15 cellular contexts compared by ENCODE assay signal in genomic region chr5:74318985-74319563, GRCh38.
DNase-seq lines count a peak whose midpoint lies in the region; ATAC-seq and TF ChIP-seq lines count a peak whose summit lies in the region.
"Had no signal": no experiment of that assay in that cellular context is flagged by ENCODE, and none has a peak within 500 bp of the region (broad histone marks: within the 10 kb centered on the region; RNA-seq: fewer than 3 reads in every experiment).

No MANE protein-coding gene starts in this region.

- H3K27me3 ChIP-seq in breast epithelium (no peaks in the 10 kb centered on the region), PC-9 (ENCODE audit: insufficient read depth, low read depth) (no peaks in the 10 kb centered on the region)
- H3K27me3 ChIP-seq: upper lobe of left lung had no signal

- peaks cover 42% of the 10 kb centered on the region for H3F3A ChIP-seq in PC-9 (ENCODE audit: insufficient read depth, low read depth)

- H3K9me3 Mint-ChIP-seq in MCF 10A (ENCODE audit: unreplicated experiment), result no peaks in the 10 kb centered on the region
- no peaks in the 10 kb centered on the region for H3K9me3 Mint-ChIP-seq in dendritic cell treated with granulocyte-macrophage colony-stimulating factor and Interleukin-4, amounts not matched to agents 40 ng/mL and 50 ng/mL, for 4 days
- no peaks in the 10 kb centered on the region for H3K9me3 Mint-ChIP-seq in stimulated activated effector memory CD8-positive, alpha-beta T cell treated with anti-CD3 and anti-CD28 coated beads, Interleukin-12 subunit alpha, Interleukin-12 subunit beta, amount 100 ng/mL, for 72 hours

- no peak overlapping the region for H3K4me3 Mint-ChIP-seq in MCF 10A (ENCODE audit: unreplicated experiment)
- no peak overlapping the region for H3K4me3 Mint-ChIP-seq in dendritic cell treated with granulocyte-macrophage colony-stimulating factor and Interleukin-4, amounts not matched to agents 40 ng/mL and 50 ng/mL, for 4 days
- no peak overlapping the region for H3K4me3 Mint-ChIP-seq in stimulated activated effector memory CD8-positive, alpha-beta T cell treated with anti-CD3 and anti-CD28 coated beads, Interleukin-12 subunit alpha, Interleukin-12 subunit beta, amount 100 ng/mL, for 72 hours
- H3K4me3 Mint-ChIP-seq: B cell, naive B cell, T-helper 17 cell had no signal

- no peaks in the 10 kb centered on the region for H3K79me2 ChIP-seq in PC-9 (ENCODE audit: low read depth)

- no peaks in the 10 kb centered on the region for H3K9me3 ChIP-seq in breast epithelium
- no peaks in the 10 kb centered on the region for H3K9me3 ChIP-seq in PC-9 (ENCODE audit: insufficient read depth, low read depth)
- H3K9me3 ChIP-seq: upper lobe of left lung had no signal

- H3K4me1 Mint-ChIP-seq in MCF 10A (ENCODE audit: insufficient read depth, unreplicated experiment), result peaks cover 35% of the 10 kb centered on the region
- peaks cover 45% of the 10 kb centered on the region for H3K4me1 Mint-ChIP-seq in dendritic cell treated with granulocyte-macrophage colony-stimulating factor and Interleukin-4, amounts not matched to agents 40 ng/mL and 50 ng/mL, for 4 days (ENCODE audit: low read depth)
- H3K4me1 Mint-ChIP-seq in stimulated activated effector memory CD8-positive, alpha-beta T cell treated with anti-CD3 and anti-CD28 coated beads, Interleukin-12 subunit alpha, Interleukin-12 subunit beta, amount 100 ng/mL, for 72 hours, result peaks cover 22% of the 10 kb centered on the region
- H3K4me1 Mint-ChIP-seq: B cell, naive B cell, T-helper 17 cell had no signal

- TF ChIP-seq POLR2A in breast epithelium (IDR thresholded peaks at IDR 0.05), result no peak

- TF ChIP-seq CTCF in MCF 10A (IDR thresholded peaks at IDR 0.05; ENCODE audit: unreplicated experiment), result no peak
- TF ChIP-seq CTCF in breast epithelium (IDR thresholded peaks at IDR 0.05), result no peak
- TF ChIP-seq CTCF in PC-9 (conservative IDR thresholded peaks at IDR 0.05), result no peak

- no peaks in the 10 kb centered on the region for H3K36me3 ChIP-seq in breast epithelium
- no peaks in the 10 kb centered on the region for H3K36me3 ChIP-seq in PC-9 (ENCODE audit: low read depth)
- H3K36me3 ChIP-seq: upper lobe of left lung had no signal

- POLR2A ChIA-PET in MCF 10A (lab: Yijun Ruan, JAX) (interaction anchor here (0.6 to 1.0 kb wide), 2 partner anchors 9 to 18 kb away, joined by 3 to 7 read pairs; no protein-coding TSS in a partner anchor), PC-9 (lab: Charles Lee; ENCODE audit: unreplicated experiment) (interaction anchor here (0.9 kb wide), 1 partner anchor 234 kb away, joined by 7 read pairs; no protein-coding TSS in a partner anchor)

- H2AFZ ChIP-seq in PC-9, result no peak overlapping the region; the same call in 1 of the 2 replicates

- peak overlapping the region; percentile 65 for H3K27ac Mint-ChIP-seq in MCF 10A (ENCODE audit: low read depth, unreplicated experiment)
- peak overlapping the region; percentile 35 for H3K27ac Mint-ChIP-seq in dendritic cell treated with granulocyte-macrophage colony-stimulating factor and Interleukin-4, amounts not matched to agents 40 ng/mL and 50 ng/mL, for 4 days
- H3K27ac Mint-ChIP-seq in stimulated activated effector memory CD8-positive, alpha-beta T cell treated with anti-CD3 and anti-CD28 coated beads, Interleukin-12 subunit alpha, Interleukin-12 subunit beta, amount 100 ng/mL, for 72 hours, result peak overlapping the region; percentile 23
- H3K27ac Mint-ChIP-seq: B cell, naive B cell, T-helper 17 cell had no signal

- H3K27ac ChIP-seq in breast epithelium (no peak overlapping the region), PC-9 (peak overlapping the region; percentile 98)
- H3K27ac ChIP-seq: upper lobe of left lung had no signal

- H3K4me1 ChIP-seq in breast epithelium, result no peaks in the 10 kb centered on the region
- peaks cover 49% of the 10 kb centered on the region for H3K4me1 ChIP-seq in PC-9 (replicated peaks; ENCODE audit: insufficient read depth)

- peaks cover 7% of the 10 kb centered on the region for H3K36me3 Mint-ChIP-seq in MCF 10A (ENCODE audit: insufficient read depth, unreplicated experiment)
- H3K36me3 Mint-ChIP-seq in dendritic cell treated with granulocyte-macrophage colony-stimulating factor and Interleukin-4, amounts not matched to agents 40 ng/mL and 50 ng/mL, for 4 days (ENCODE audit: low read depth), result no peaks in the 10 kb centered on the region
- no peaks in the 10 kb centered on the region for H3K36me3 Mint-ChIP-seq in stimulated activated effector memory CD8-positive, alpha-beta T cell treated with anti-CD3 and anti-CD28 coated beads, Interleukin-12 subunit alpha, Interleukin-12 subunit beta, amount 100 ng/mL, for 72 hours
- H3K36me3 Mint-ChIP-seq: naive B cell had no signal

- DNase-seq in MCF 10A (ENCODE audit: unreplicated experiment), result peak; percentile 42
- no peak for DNase-seq in breast epithelium (ENCODE audit: low spot score in 2 of 2)
- peak in 1 of 2 experiments; percentile 82 for DNase-seq in PC-9
- no peak for DNase-seq in stimulated activated effector memory CD8-positive, alpha-beta T cell treated with anti-CD3 and anti-CD28 coated beads, Interleukin-12 subunit alpha, Interleukin-12 subunit beta, amount 100 ng/mL, for 72 hours (ENCODE audit: low spot score in 2 of 2)
- DNase-seq in NCI-H146 treated with DMSO at 0.1 percent for 48 hours (lab: John Stamatoyannopoulos, UW; ENCODE audit: unreplicated experiment), result no peak
- no peak for DNase-seq in AG08396 (ENCODE audit: low spot score)
- no peak for DNase-seq in glomerular visceral epithelial cell (ENCODE audit: extremely low spot score)
- DNase-seq: activated CD4-positive, alpha-beta T cell treated with anti-CD3 and anti-CD28 coated beads for 1 hour; activated effector memory CD4-positive, alpha-beta T cell treated with anti-CD3 and anti-CD28 coated beads, Interleukin-2, amount 50 U/mL, for 16 hours; naive B cell; NCI-H1930; T-helper 17 cell; upper lobe of left lung had no signal

- H3K4me2 ChIP-seq in PC-9, result 0 out of 2 replicates have a peak overlapping the region, but pooled peaks have one; percentile 1

- CTCF ChIA-PET in MCF 10A (lab: Yijun Ruan, JAX), result interaction anchor here (0.6 to 0.9 kb wide), 3 partner anchors 10 to 127 kb away, joined by 3 read pairs; no protein-coding TSS in a partner anchor
- CTCF ChIA-PET in PC-9 (lab: Charles Lee), result interaction anchor here (0.6 to 0.7 kb wide), 2 partner anchors 50 to 81 kb away, joined by 3 to 4 read pairs; no protein-coding TSS in a partner anchor

- peak; percentile 85 for ATAC-seq in stimulated activated effector memory CD8-positive, alpha-beta T cell treated with anti-CD3 and anti-CD28 coated beads, Interleukin-12 subunit alpha, Interleukin-12 subunit beta, amount 100 ng/mL, for 72 hours
- ATAC-seq: T-helper 17 cell had no signal

- H4K20me1 ChIP-seq in PC-9 (ENCODE audit: insufficient read depth), result no peaks in the 10 kb centered on the region

- no peak overlapping the region for H3K4me3 ChIP-seq in breast epithelium
- no peak overlapping the region for H3K4me3 ChIP-seq in PC-9
- H3K4me3 ChIP-seq: upper lobe of left lung had no signal

- H3K9me2 ChIP-seq in PC-9 (ENCODE audit: insufficient read depth), result no peaks in the 10 kb centered on the region

- intact Hi-C loops in MCF 10A (cut with micrococcal nuclease), result loop anchor here (10.0 kb wide), 3 partner anchors 64 to 264 kb away; no protein-coding TSS in a partner anchor
- intact Hi-C loops in breast epithelium (cut with DNase I; ENCODE audit: low total_unique reads), result no loop called here
- intact Hi-C loops in PC-9 (cut with micrococcal nuclease; ENCODE audit: unreplicated experiment), result loop anchor here (2.0 to 10.0 kb wide), 2 partner anchors 68 to 414 kb away; no protein-coding TSS in a partner anchor
- intact Hi-C loops in dendritic cell treated with granulocyte-macrophage colony-stimulating factor and Interleukin-4, amounts not matched to agents 40 ng/mL and 50 ng/mL, for 4 days (cut with micrococcal nuclease), result no loop called here

- BruUV-seq in MCF 10A (replicated peaks; lab: Mats Ljungman, UMichigan) (no TSS peak), PC-9 (replicated peaks; lab: Mats Ljungman, UMichigan) (no TSS peak)

- no peaks in the 10 kb centered on the region for H3K27me3 Mint-ChIP-seq in MCF 10A (ENCODE audit: insufficient read depth, unreplicated experiment)
- peaks cover 8% of the 10 kb centered on the region for H3K27me3 Mint-ChIP-seq in dendritic cell treated with granulocyte-macrophage colony-stimulating factor and Interleukin-4, amounts not matched to agents 40 ng/mL and 50 ng/mL, for 4 days

Comparison
In these comparisons a context has a peak if more than half of its experiments do, and no peak if none do; other contexts are left out.
1. intact Hi-C loops: an anchor here in MCF 10A (10.0 kb wide) and PC-9 (2.0 to 10.0 kb wide); none called in breast epithelium and dendritic cell treated with granulocyte-macrophage colony-stimulating factor and Interleukin-4, amounts not matched to agents 40 ng/mL and 50 ng/mL, for 4 days.